9 cellular contexts compared by ENCODE assay signal in genomic region chr12:124720687-124721500, GRCh38.
A peak's percentile ranks its signal among the peaks of the same experiment; 100 is the strongest.
DNase-seq lines count a peak whose midpoint lies in the region; ATAC-seq, FAIRE-seq and TF ChIP-seq lines count a peak whose summit lies in the region.
"Had no signal": no experiment of that assay in that cellular context is flagged by ENCODE, and none has a peak within 500 bp of the region (broad histone marks: within the 10 kb centered on the region; RNA-seq: fewer than 3 reads in every experiment).

No MANE protein-coding gene starts in this region.

- H4K20me1 ChIP-seq in keratinocyte (ENCODE audit: control insufficient read depth, extremely low read depth, insufficient read depth, low read length), result no peaks in the 10 kb centered on the region

- peak overlapping the region; percentile 65 for H2AFZ ChIP-seq in keratinocyte (ENCODE audit: control insufficient read depth, low read length)

- peak overlapping the region; percentile 49 for H3K4me2 ChIP-seq in keratinocyte (ENCODE audit: control insufficient read depth, extremely low read depth, insufficient read depth, low read depth, low read length)

- CTCF ChIA-PET in AG04450 (lab: Charles Lee), result interaction anchor here (0.6 to 2.0 kb wide), 4 partner anchors 10 to 115 kb away, joined by 3 to 9 read pairs (median 5); no protein-coding TSS in a partner anchor

- ATAC-seq in GM19395 (IDR thresholded peaks at IDR 0.05; ENCODE audit: unreplicated experiment), result no peak

- no peaks in the 10 kb centered on the region for H3K27me3 ChIP-seq in AG04450 (ENCODE audit: control insufficient read depth, insufficient read depth, low read length)
- H3K27me3 ChIP-seq in keratinocyte (ENCODE audit: control insufficient read depth, extremely low read depth, insufficient read depth, low read length), result no peaks in the 10 kb centered on the region
- no peaks in the 10 kb centered on the region for H3K27me3 ChIP-seq in tibial artery
- H3K27me3 ChIP-seq: ovary had no signal

- peak; percentile 78 for FAIRE-seq in TTC549 (lab: Jason Lieb, UNC)
- peak; percentile 49 for FAIRE-seq in keratinocyte (lab: Jason Lieb, UNC)

- POLR2A ChIA-PET in AG04450 (lab: Yijun Ruan, JAX), result interaction anchor here (0.5 to 1.0 kb wide), 2 partner anchors 25 to 33 kb away, joined by 3 read pairs; no protein-coding TSS in a partner anchor

- peaks cover 14% of the 10 kb centered on the region for H3K4me1 ChIP-seq in keratinocyte (ENCODE audit: control insufficient read depth, extremely low read depth, insufficient read depth, low read length)
- peaks cover 0 to 16% (median 11%) of the 10 kb centered on the region in 4 donors for H3K4me1 ChIP-seq in tibial artery

- peak overlapping the region; percentile 24 for H3K9ac ChIP-seq in keratinocyte (ENCODE audit: control insufficient read depth, extremely low read depth, insufficient read depth, low read length)

- peak overlapping the region; percentile 77 for H3K27ac ChIP-seq in AG04450 (ENCODE audit: low read depth, low read length)
- peak overlapping the region; percentile 68 for H3K27ac ChIP-seq in keratinocyte (ENCODE audit: control insufficient read depth, insufficient read depth, low read length)
- peak overlapping the region; percentile 0 to 30 for H3K27ac ChIP-seq in tibial artery

- TF ChIP-seq CTCF in AG04450 (IDR thresholded peaks at IDR 0.05; ENCODE audit: low read depth, low read length), result no peak
- no peak for TF ChIP-seq CTCF in keratinocyte (optimal IDR thresholded peaks at IDR 0.05 in 1 of 3, IDR thresholded peaks at IDR 0.05 in 1 of 3, conservative IDR thresholded peaks at IDR 0.05 in 1 of 3; ENCODE audit: extremely low read depth in 1 of 3, insufficient read depth in 2 of 3, low read length in 3 of 3)
- TF ChIP-seq CTCF in tibial artery (IDR thresholded peaks at IDR 0.05), result no peak

- dilution Hi-C loops in keratinocyte (cut with MboI; ENCODE audit: extremely low pct_ligation_motif_present, low sequenced_read_pairs), result no loop called here

- H3K4me3 ChIP-seq in AG04450 (ENCODE audit: low read depth, low read length), result no peak overlapping the region
- H3K4me3 ChIP-seq in keratinocyte (ENCODE audit: control insufficient read depth in 2 of 3, extremely low read depth in 1 of 3, insufficient read depth in 2 of 3, low read depth in 1 of 3, low read length in 3 of 3), result no peak overlapping the region
- H3K4me3 ChIP-seq in tibial artery, result no peak overlapping the region
- H3K4me3 ChIP-seq: ovary had no signal

- H3K9me3 ChIP-seq in AG04450 (ENCODE audit: control insufficient read depth, insufficient read depth, low read length), result peaks cover 4% of the 10 kb centered on the region; the same call in 1 of the 2 replicates
- H3K9me3 ChIP-seq in keratinocyte (ENCODE audit: control insufficient read depth, low read depth, low read length), result no peaks in the 10 kb centered on the region
- H3K9me3 ChIP-seq in tibial artery, result no peaks in the 10 kb centered on the region
- H3K9me3 ChIP-seq: ovary had no signal

- no peaks in the 10 kb centered on the region for H3K9me1 ChIP-seq in keratinocyte (ENCODE audit: control insufficient read depth, extremely low read depth, insufficient read depth, low read length)

- no peaks in the 10 kb centered on the region for H3K36me3 ChIP-seq in keratinocyte (ENCODE audit: control insufficient read depth in 2 of 2, extremely low read depth in 1 of 2, insufficient read depth in 2 of 2, low read length in 2 of 2)
- H3K36me3 ChIP-seq in tibial artery, result no peaks in the 10 kb centered on the region
- H3K36me3 ChIP-seq: ovary had no signal

- intact Hi-C loops in tibial artery (cut with DNase I; ENCODE audit: low total_unique reads), result no loop called here

- H3K79me2 ChIP-seq in keratinocyte (ENCODE audit: control insufficient read depth, insufficient read depth, low read length), result no peaks in the 10 kb centered on the region

- DNase-seq in AG04450 (ENCODE audit: low read depth, low spot score), result no peak
- peak; percentile 93 for DNase-seq in NCI-H1092 treated with DMSO at 0.1 percent for 48 hours (lab: John Stamatoyannopoulos, UW)
- DNase-seq in keratinocyte (ENCODE audit: low read depth, low spot score), result no peak
- DNase-seq in tibial artery, result no peak
- no peak for DNase-seq in UCSD-AML1 (lab: John Stamatoyannopoulos, UW; ENCODE audit: unreplicated experiment)
- DNase-seq in activated naive CD4-positive, alpha-beta T cell treated with Interleukin-2 at 50 U/mL for 16 hours, result no peak

Comparison
In these comparisons a context has a peak if more than half of its experiments do, and no peak if none do; other contexts are left out.
1. H3K27ac ChIP-seq: peak in every context shown above with its lines; median percentile 77 in AG04450; 68 in keratinocyte; 15 in tibial artery.